In the genomic region with DNA sequence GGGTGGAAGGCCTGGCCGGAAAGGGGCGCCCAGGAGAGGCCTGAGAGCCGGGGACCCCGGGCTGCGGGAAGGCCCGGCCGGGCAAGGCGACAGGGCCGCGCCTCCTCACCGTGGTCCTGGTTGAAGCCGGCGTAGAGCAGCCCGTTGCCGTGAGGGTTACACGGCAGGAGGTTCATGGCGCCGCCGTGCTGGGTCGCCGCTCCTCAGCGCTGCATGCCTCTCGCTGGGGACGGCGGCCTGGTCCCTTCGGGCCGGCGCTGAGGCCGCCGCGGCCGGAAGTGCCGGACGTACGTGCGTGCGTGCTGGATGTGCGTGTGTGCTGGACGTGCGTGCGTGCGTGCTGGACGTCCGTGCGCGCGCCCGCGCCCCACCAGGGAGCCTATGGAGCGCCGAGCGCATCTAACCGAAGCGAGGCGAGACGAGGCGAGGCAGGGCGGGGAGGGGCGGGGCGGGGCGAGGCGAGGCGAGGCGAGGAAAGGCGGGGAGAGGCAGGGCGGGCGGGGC, we compare ENCODE assay signal across 8 cellular contexts. TPM values are rescaled to one million over a fixed set of nuclear protein-coding genes. Genes with fewer than 3 reads are reported as not detected.
DNase-seq lines count a peak whose midpoint lies in the region; ATAC-seq and TF ChIP-seq lines count a peak whose summit lies in the region.

Gene WDR45B (minus strand): TSS at position 280 of the 504 bp plus-strand sequence. CDS start 104 bp downstream, at position 176.

- H3K27me3 Mint-ChIP-seq in type B pancreatic cell = no peaks in the 10 kb centered on the region

- H3K36me3 ChIP-seq in adrenal gland (replicated peaks in 1 of 2) (peaks cover 0 to 12% of the 10 kb centered on the region in 2 donors), heart right ventricle (peaks cover 0 to 19% (median 13%) of the 10 kb centered on the region in 9 donors)

- H3K9me3 Mint-ChIP-seq in type B pancreatic cell = no peaks in the 10 kb centered on the region

- TF ChIP-seq POLR2A in adrenal gland (IDR thresholded peaks at IDR 0.05) = peak; percentile 98 to 99

- ATAC-seq in HG02840 (IDR thresholded peaks at IDR 0.05; ENCODE audit: low FRiP score, unreplicated experiment) = peak; percentile 88
- peak; percentile 95 to 98 (median 98) for ATAC-seq in heart right ventricle

- 0 to 1% (median 0%) methylated on average over 1 to 67 of the region's 67 CpGs; no CpG with 5 or more reads in 1 of the 4 donors for WGBS in adrenal gland, 4 donors
- WGBS in heart right ventricle, 2 donors = 1% methylated on average over 57 to 59 of the region's 67 CpGs

- intact Hi-C loops in adrenal gland (cut with DNase I) (loop anchor here in 1 of 2 donors (10.0 kb wide), 1 partner anchor 107 kb away; the partner anchor contains the start of gene TBCD), heart right ventricle (cut with DNase I) (loop anchor here in 3 of 10 donors (5.0 kb wide), 3 partner anchors 46 to 84 kb away; partner anchors contain the start of gene FN3KRP (in 1 of the 3)), posterior cingulate gyrus (cut with DNase I) (loop anchor here (5.0 kb wide), 1 partner anchor 89 kb away; the partner anchor contains the start of gene FN3K)

- peak within 1 kb of the TSS; percentile 87 for H3K4me3 Mint-ChIP-seq in type B pancreatic cell

- peaks cover 14% of the 10 kb centered on the region for H3K4me1 Mint-ChIP-seq in type B pancreatic cell (ENCODE audit: unreplicated experiment)

- peaks cover 10 to 12% of the 10 kb centered on the region in 2 donors for H3K4me1 ChIP-seq in adrenal gland (replicated peaks in 1 of 2)
- peaks cover 2 to 37% (median 23%) of the 10 kb centered on the region in 9 donors for H3K4me1 ChIP-seq in heart right ventricle

- peak within 1 kb of the TSS; percentile 91 for H3K27ac Mint-ChIP-seq in type B pancreatic cell

- H3K27me3 ChIP-seq in adrenal gland (no peaks in the 10 kb centered on the region), heart right ventricle (no peaks in the 10 kb centered on the region)

- DNase-seq in GM12865 (ENCODE audit: low read depth) = peak; percentile 99
- DNase-seq in NCI-H146 (lab: John Stamatoyannopoulos, UW) = peak; percentile 97
- DNase-seq in T-helper 1 cell = peak; percentile 76 to 97 (median 83)
- DNase-seq in adrenal gland = peak; percentile 95 to 98 (median 97)
- DNase-seq in heart right ventricle = peak; percentile 95 to 96
- peak; percentile 87 to 100 (median 94) for DNase-seq in posterior cingulate gyrus
- DNase-seq in type B pancreatic cell (ENCODE audit: extremely low spot score, unreplicated experiment) = peak; percentile 94

- H3K9me3 ChIP-seq in adrenal gland (replicated peaks in 1 of 3) = no peaks in the 10 kb centered on the region
- no peaks in the 10 kb centered on the region for H3K9me3 ChIP-seq in heart right ventricle

- peak within 1 kb of the TSS; percentile 83 to 100 (median 98) for H3K27ac ChIP-seq in adrenal gland
- H3K27ac ChIP-seq in heart right ventricle = peak within 1 kb of the TSS; percentile 91 to 99 (median 98)

- H3K4me3 ChIP-seq in GM12865 (ENCODE audit: low read depth, low read length) (peak within 1 kb of the TSS; percentile 91), adrenal gland (peak within 1 kb of the TSS; percentile 86 to 94 (median 90)), heart right ventricle (peak within 1 kb of the TSS; percentile 77 to 100 (median 99))

- no peaks in the 10 kb centered on the region for H3K36me3 Mint-ChIP-seq in type B pancreatic cell

- TF ChIP-seq CTCF in GM12865 (IDR thresholded peaks at IDR 0.05; ENCODE audit: insufficient read depth, low read depth, low read length, missing control alignments) = no peak
- peak in 1 of 6 experiments; percentile 2 for TF ChIP-seq CTCF in adrenal gland (IDR thresholded peaks at IDR 0.05)
- no peak for TF ChIP-seq CTCF in heart right ventricle (IDR thresholded peaks at IDR 0.05)
- TF ChIP-seq CTCF in type B pancreatic cell (conservative IDR thresholded peaks at IDR 0.05) = no peak

RNA-seq across cellular contexts. Expression of gene WDR45B, which starts in this region (rescaled TPM):
- total RNA-seq in adrenal gland = 100 to 1,000 TPM in 1 of 8 donors, 10 to 100 TPM in 7; 57.9 to 102 (median 74.6) TPM
- polyA plus RNA-seq in adrenal gland = 10 to 100 TPM; 48.6 to 75.1 (median 71.4) TPM
- total RNA-seq in heart right ventricle = 10 to 100 TPM; 33.0 to 45.5 (median 39.7) TPM
- 10 to 100 TPM; 23.3 to 43.8 TPM for polyA plus RNA-seq in heart right ventricle
- 74.0 and 100 TPM in 2 replicates for total RNA-seq in type B pancreatic cell (ENCODE audit: low replicate concordance)

Comparison
In these comparisons a context has a peak if more than half of its experiments do, and no peak if none do; other contexts are left out.
1. Peak in every context shown above with its lines: DNase-seq, ATAC-seq, H3K4me3 ChIP-seq and H3K27ac ChIP-seq.